In the genomic region with DNA sequence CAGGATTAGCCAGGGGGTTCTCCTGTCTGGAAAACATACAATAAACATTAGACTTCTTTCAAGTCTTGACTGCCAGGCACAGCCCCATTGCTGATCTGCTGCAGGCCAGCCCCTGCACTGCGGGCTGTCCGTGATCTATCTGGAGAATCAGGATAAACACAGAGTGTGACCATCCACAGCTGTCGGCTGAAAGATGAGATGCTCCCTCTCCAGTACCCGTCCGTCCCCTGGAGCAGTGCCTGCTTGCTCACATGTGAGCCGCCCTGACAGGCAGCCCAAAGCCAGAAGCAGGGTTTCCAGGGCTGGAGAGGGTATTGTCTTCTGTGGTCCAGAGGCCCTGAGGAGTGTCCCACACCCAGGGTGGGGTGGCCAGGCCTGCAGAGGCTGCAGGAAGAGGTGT, we compare ENCODE assay signal across 14 cellular contexts. TPM values are rescaled to one million over a fixed set of nuclear protein-coding genes. Genes with fewer than 3 reads are reported as not detected.
DNase-seq lines count a peak whose midpoint lies in the region; ATAC-seq and TF ChIP-seq lines count a peak whose summit lies in the region.
"Had no signal": no experiment of that assay in that cellular context is flagged by ENCODE, and none has a peak within 500 bp of the region (broad histone marks: within the 10 kb centered on the region; RNA-seq: fewer than 3 reads in every experiment).

No MANE protein-coding gene starts in this region.

- intact Hi-C loops in activated CD8-positive, alpha-beta T cell treated with anti-CD3 and anti-CD28 coated beads for 36 hours (cut with micrococcal nuclease) = no loop called here

- H3K79me1 ChIP-seq in mesenchymal stem cell (replicated peaks; ENCODE audit: low read length, poor library complexity, severe bottlenecking) = no peaks in the 10 kb centered on the region

- H4K8ac ChIP-seq in mesenchymal stem cell (ENCODE audit: low read length) = peak overlapping the region; percentile 66

- ATAC-seq in activated CD8-positive, alpha-beta T cell treated with anti-CD3 and anti-CD28 coated beads for 36 hours = no peak
- ATAC-seq: GM23338; left lobe of liver; PC-3; stimulated activated naive CD8-positive, alpha-beta T cell treated with anti-CD3 and anti-CD28 coated beads, Interleukin-15, amount 100 ng/mL, for 72 hours had no signal

- H3K27me3 ChIP-seq in mesenchymal stem cell (ENCODE audit: control insufficient read depth in 1 of 2, insufficient read depth in 1 of 2, low read length in 2 of 2) = no peaks in the 10 kb centered on the region

- H3K36me3 Mint-ChIP-seq in activated CD8-positive, alpha-beta T cell treated with anti-CD3 and anti-CD28 coated beads for 36 hours (ENCODE audit: low read depth) = no peaks in the 10 kb centered on the region

- no peak overlapping the region for H3K14ac ChIP-seq in mesenchymal stem cell (ENCODE audit: low read length in 2 of 2)

- H2BK15ac ChIP-seq in mesenchymal stem cell (ENCODE audit: low read depth, poor library complexity, severe bottlenecking) = no peak overlapping the region

- peak overlapping the region; percentile 71 for H3K27ac Mint-ChIP-seq in activated CD8-positive, alpha-beta T cell treated with anti-CD3 and anti-CD28 coated beads for 36 hours
- H3K27ac Mint-ChIP-seq: GM23338 had no signal

- no peak overlapping the region for H3K4me2 ChIP-seq in mesenchymal stem cell (ENCODE audit: low read length, poor library complexity, severe bottlenecking)
- H3K4me2 ChIP-seq: GM23338 had no signal

- no peaks in the 10 kb centered on the region for H3K9me3 Mint-ChIP-seq in activated CD8-positive, alpha-beta T cell treated with anti-CD3 and anti-CD28 coated beads for 36 hours
- H3K9me3 Mint-ChIP-seq: GM23338; stimulated activated naive CD8-positive, alpha-beta T cell treated with anti-CD3 and anti-CD28 coated beads, Interleukin-15, amount 100 ng/mL, for 72 hours had no signal

- H3K9me3 ChIP-seq in mesenchymal stem cell (ENCODE audit: control insufficient read depth, low read length) = no peaks in the 10 kb centered on the region

- H2AFZ ChIP-seq in mesenchymal stem cell (ENCODE audit: low read depth, low read length) = no peak overlapping the region
- H2AFZ ChIP-seq: GM23338 had no signal

- no peaks in the 10 kb centered on the region for H3K36me3 ChIP-seq in mesenchymal stem cell (ENCODE audit: control insufficient read depth in 1 of 2, insufficient read depth in 2 of 2, low read depth in 1 of 2, low read length in 2 of 2)

- POLR2A ChIA-PET in activated CD8-positive, alpha-beta T cell treated with anti-CD3 and anti-CD28 coated beads for 36 hours (lab: Charles Lee) = no interaction called here

- WGBS in mesenchymal stem cell = 22% methylated on average over 6 of the region's 6 CpGs

- H2AK5ac ChIP-seq in mesenchymal stem cell (ENCODE audit: low read length, severe bottlenecking) = no peak overlapping the region

- H3K9ac ChIP-seq in mesenchymal stem cell (ENCODE audit: low read length) = no peak overlapping the region

- peak overlapping the region; percentile 57 to 65 for H3K4ac ChIP-seq in mesenchymal stem cell (ENCODE audit: low read depth in 1 of 2, low read length in 2 of 2)

- H3K18ac ChIP-seq in mesenchymal stem cell (ENCODE audit: low read depth in 1 of 2, low read length in 2 of 2) = peak overlapping the region in 1 of 2 experiments; percentile 61

- H3K4me3 ChIP-seq in mesenchymal stem cell (ENCODE audit: insufficient read depth in 1 of 2, low read depth in 1 of 2, low read length in 2 of 2) = no peak overlapping the region
- H3K4me3 ChIP-seq: GM23338 had no signal

- TF ChIP-seq CTCF in activated CD8-positive, alpha-beta T cell treated with anti-CD3 and anti-CD28 coated beads for 36 hours (IDR thresholded peaks at IDR 0.05) = no peak

- CTCF ChIA-PET in activated CD8-positive, alpha-beta T cell treated with anti-CD3 and anti-CD28 coated beads for 36 hours (lab: Charles Lee) = no interaction called here

- no peaks in the 10 kb centered on the region for H3K27me3 Mint-ChIP-seq in activated CD8-positive, alpha-beta T cell treated with anti-CD3 and anti-CD28 coated beads for 36 hours
- H3K27me3 Mint-ChIP-seq: stimulated activated naive CD8-positive, alpha-beta T cell treated with anti-CD3 and anti-CD28 coated beads, Interleukin-15, amount 100 ng/mL, for 72 hours had no signal

- H2BK5ac ChIP-seq in mesenchymal stem cell (ENCODE audit: low read depth, low read length, poor library complexity, severe bottlenecking) = no peak overlapping the region

- H3K4me1 ChIP-seq in mesenchymal stem cell (ENCODE audit: control insufficient read depth, insufficient read depth, low read depth, low read length) = peaks cover 10% of the 10 kb centered on the region

- peak overlapping the region; percentile 23 for H4K91ac ChIP-seq in mesenchymal stem cell (ENCODE audit: low read length)

- H2BK12ac ChIP-seq in mesenchymal stem cell (ENCODE audit: low read length in 2 of 2) = peak overlapping the region; percentile 44 to 98

- H3K4me1 Mint-ChIP-seq in activated CD8-positive, alpha-beta T cell treated with anti-CD3 and anti-CD28 coated beads for 36 hours (ENCODE audit: low read depth) = peaks cover 33% of the 10 kb centered on the region

- peak; percentile 27 for DNase-seq in AG08395 (ENCODE audit: low spot score)
- peak; percentile 30 for DNase-seq in COLO668 (lab: John Stamatoyannopoulos, UW; ENCODE audit: unreplicated experiment)
- DNase-seq in activated CD8-positive, alpha-beta T cell treated with anti-CD3 and anti-CD28 coated beads for 36 hours = no peak
- peak; percentile 82 for DNase-seq in mesenchymal stem cell
- DNase-seq in superior temporal gyrus (ENCODE audit: extremely low spot score) = no peak
- no peak for DNase-seq in GM03348 (ENCODE audit: low spot score)
- DNase-seq in NK-92 (lab: John Stamatoyannopoulos, UW; ENCODE audit: unreplicated experiment) = no peak
- DNase-seq in LoVo (ENCODE audit: low spot score) = no peak
- DNase-seq: NCI-H1436 treated with DMSO at 0.1 percent for 48 hours; PC-3; stimulated activated CD4-positive, alpha-beta T cell treated with anti-CD3 and anti-CD28 coated beads, Interleukin-4, amount 100 ng/mL, for 1 hour; stimulated activated naive CD8-positive, alpha-beta T cell treated with anti-CD3 and anti-CD28 coated beads, Interleukin-15, amount 100 ng/mL, for 72 hours had no signal

- H3K23ac ChIP-seq in mesenchymal stem cell (ENCODE audit: low read length in 2 of 2) = no peak overlapping the region

- no peak overlapping the region for H2BK120ac ChIP-seq in mesenchymal stem cell (ENCODE audit: low read depth, low read length)

- no peak overlapping the region for H3K4me3 Mint-ChIP-seq in activated CD8-positive, alpha-beta T cell treated with anti-CD3 and anti-CD28 coated beads for 36 hours
- H3K4me3 Mint-ChIP-seq: GM23338 had no signal

- H3K27ac ChIP-seq in mesenchymal stem cell (ENCODE audit: low read length, poor library complexity, severe bottlenecking) = no peak overlapping the region

RNA-seq across cellular contexts. Expression of a gene that starts 46.1 kb away (rescaled TPM):
- 100 to 1,000 TPM; 114 to 119 TPM for total RNA-seq in activated CD8-positive, alpha-beta T cell treated with anti-CD3 and anti-CD28 coated beads for 36 hours
- 15.6 TPM for polyA plus RNA-seq in mesenchymal stem cell (2013, experiment 1 of 2)
- polyA plus RNA-seq in mesenchymal stem cell (2013, experiment 2 of 2) = 14.8 TPM

Comparison
In these comparisons a context has a peak if more than half of its experiments do, and no peak if none do; other contexts are left out.
1. DNase-seq: peak in AG08395 (single experiment), COLO668 (single experiment) and mesenchymal stem cell (single experiment); none in activated CD8-positive, alpha-beta T cell treated with anti-CD3 and anti-CD28 coated beads for 36 hours (single experiment), superior temporal gyrus (single experiment), GM03348 (single experiment), NK-92 (single experiment) and LoVo (single experiment).